16 cellular contexts compared by ENCODE assay signal in genomic region chr10:97065686-97066679, GRCh38.
A peak's percentile ranks its signal among the peaks of the same experiment; 100 is the strongest.
DNase-seq lines count a peak whose midpoint lies in the region; ATAC-seq and TF ChIP-seq lines count a peak whose summit lies in the region.
"Had no signal": no experiment of that assay in that cellular context is flagged by ENCODE, and none has a peak within 500 bp of the region (broad histone marks: within the 10 kb centered on the region; RNA-seq: fewer than 3 reads in every experiment).

No MANE protein-coding gene starts in this region.

- H3K27me3 ChIP-seq in body of pancreas, result no peaks in the 10 kb centered on the region
- H3K27me3 ChIP-seq in neuronal stem cell (ENCODE audit: control insufficient read depth in 3 of 3, insufficient read depth in 3 of 3, low read depth in 1 of 3, low read length in 3 of 3), result peaks cover 0 to 5% (median 0%) of the 10 kb centered on the region in 3 experiments
- H3K27me3 ChIP-seq: BE2C had no signal

- no peak overlapping the region for H2BK12ac ChIP-seq in neuronal stem cell (ENCODE audit: low read length)

- H4K91ac ChIP-seq in neuronal stem cell (ENCODE audit: low read depth, low read length, poor library complexity), result no peak overlapping the region

- peak overlapping the region; percentile 17 for H2BK5ac ChIP-seq in neuronal stem cell (ENCODE audit: low read length)

- CTCF ChIA-PET in activated CD4-positive, alpha-beta T cell treated with anti-CD3 and anti-CD28 coated beads, Interleukin-2, amount 10 ng/mL, durations not matched to agents 7 days and 5 days (lab: Charles Lee), result interaction anchor here (1.3 kb wide), 1 partner anchor 10 kb away, joined by 5 read pairs; no protein-coding TSS in a partner anchor

- POLR2A ChIA-PET in activated CD4-positive, alpha-beta T cell treated with anti-CD3 and anti-CD28 coated beads, Interleukin-2, amount 10 ng/mL, durations not matched to agents 7 days and 5 days (lab: Charles Lee), result no interaction called here

- ATAC-seq in body of pancreas, result no peak
- no peak for ATAC-seq in GM19324 (IDR thresholded peaks at IDR 0.05; ENCODE audit: low FRiP score, unreplicated experiment)

- H2AFZ ChIP-seq in neuronal stem cell (ENCODE audit: low read length), result no peak overlapping the region
- H2AFZ ChIP-seq: PC-9 had no signal

- no peak overlapping the region for H2BK120ac ChIP-seq in neuronal stem cell (ENCODE audit: low read depth, low read length)

- H3K9me3 ChIP-seq in body of pancreas, result no peaks in the 10 kb centered on the region
- peaks cover 0 to 3% of the 10 kb centered on the region in 2 donors for H3K9me3 ChIP-seq in neuronal stem cell (replicated peaks in 1 of 2; ENCODE audit: control insufficient read depth in 2 of 2, insufficient read depth in 1 of 2, low read depth in 1 of 2, low read length in 2 of 2)
- H3K9me3 ChIP-seq: BE2C had no signal

- H3K36me3 ChIP-seq in body of pancreas (replicated peaks in 1 of 2; ENCODE audit: insufficient read depth in 1 of 2, low read depth in 2 of 2), result no peaks in the 10 kb centered on the region
- no peaks in the 10 kb centered on the region for H3K36me3 ChIP-seq in neuronal stem cell (replicated peaks in 1 of 2; ENCODE audit: control insufficient read depth in 2 of 2, insufficient read depth in 2 of 2, low read length in 2 of 2)
- H3K36me3 ChIP-seq: BE2C, SJSA1 had no signal

- H3K4me1 ChIP-seq in body of pancreas (peaks cover 15% of the 10 kb centered on the region), neuronal stem cell (ENCODE audit: control insufficient read depth in 2 of 2, insufficient read depth in 1 of 2, low read depth in 1 of 2, low read length in 2 of 2) (peaks cover 5% of the 10 kb centered on the region in 2 donors)
- H3K4me1 ChIP-seq: BE2C, SJSA1 had no signal

- no peak overlapping the region for H4K8ac ChIP-seq in neuronal stem cell (ENCODE audit: low read depth, low read length)

- DNase-seq in NCI-H2227 (lab: John Stamatoyannopoulos, UW; ENCODE audit: unreplicated experiment), result peak; percentile 5
- DNase-seq in NCI-H2227 treated with DMSO at 0.1 percent for 48 hours (lab: John Stamatoyannopoulos, UW), result no peak
- DNase-seq in body of pancreas, result no peak
- no peak for DNase-seq in neuronal stem cell (ENCODE audit: low spot score)
- no peak for DNase-seq in activated CD4-positive, alpha-beta T cell treated with anti-CD3 and anti-CD28 coated beads, Interleukin-2, amount 10 ng/mL, durations not matched to agents 7 days and 5 days
- no peak for DNase-seq in NCI-H1436 treated with DMSO at 0.1 percent for 48 hours (lab: John Stamatoyannopoulos, UW)
- DNase-seq: BE2C; CD4-positive, alpha-beta T cell; DMS53; Kasumi-1; NCI-H1930; NCI-H226 had no signal

- H3K4me3 ChIP-seq in body of pancreas, result no peak overlapping the region
- H3K4me3 ChIP-seq in neuronal stem cell (ENCODE audit: low read length in 2 of 2), result no peak overlapping the region
- H3K4me3 ChIP-seq: PC-9, SJSA1 had no signal

- H3K4me2 ChIP-seq in neuronal stem cell (ENCODE audit: insufficient read depth, low read length, poor library complexity, severe bottlenecking), result no peak overlapping the region

- no peak overlapping the region for H3K9ac ChIP-seq in neuronal stem cell (ENCODE audit: low read depth, low read length, poor library complexity)

- H3K27ac Mint-ChIP-seq in activated CD4-positive, alpha-beta T cell treated with anti-CD3 and anti-CD28 coated beads, Interleukin-2, amount 10 ng/mL, durations not matched to agents 7 days and 5 days, result no peak overlapping the region
- H3K27ac Mint-ChIP-seq: CD4-positive, alpha-beta T cell had no signal

- H3K79me1 ChIP-seq in neuronal stem cell (ENCODE audit: low read depth, low read length), result no peaks in the 10 kb centered on the region

- peaks cover 13% of the 10 kb centered on the region for H3K4me1 Mint-ChIP-seq in activated CD4-positive, alpha-beta T cell treated with anti-CD3 and anti-CD28 coated beads, Interleukin-2, amount 10 ng/mL, durations not matched to agents 7 days and 5 days

- H3K18ac ChIP-seq in neuronal stem cell (ENCODE audit: low read length), result no peak overlapping the region

- no peak overlapping the region for H3K14ac ChIP-seq in neuronal stem cell (ENCODE audit: low read length)

- H3K27ac ChIP-seq in body of pancreas (peak overlapping the region in 3 of 4 donors; percentile 23 to 50 (median 48)), neuronal stem cell (replicated peaks; ENCODE audit: low read length) (no peak overlapping the region)
- H3K27ac ChIP-seq: PC-9, SJSA1 had no signal

- H3K23ac ChIP-seq in neuronal stem cell (ENCODE audit: low read depth, low read length, poor library complexity), result no peak overlapping the region

- no peak for TF ChIP-seq POLR2A in body of pancreas (IDR thresholded peaks at IDR 0.05)

- no peak for TF ChIP-seq CTCF in body of pancreas (IDR thresholded peaks at IDR 0.05)

- H3K27me3 Mint-ChIP-seq in activated CD4-positive, alpha-beta T cell treated with anti-CD3 and anti-CD28 coated beads, Interleukin-2, amount 10 ng/mL, durations not matched to agents 7 days and 5 days, result no peaks in the 10 kb centered on the region

- H2BK15ac ChIP-seq in neuronal stem cell (ENCODE audit: low read length), result no peak overlapping the region

- peaks cover 8% of the 10 kb centered on the region for H3K36me3 Mint-ChIP-seq in activated CD4-positive, alpha-beta T cell treated with anti-CD3 and anti-CD28 coated beads, Interleukin-2, amount 10 ng/mL, durations not matched to agents 7 days and 5 days (ENCODE audit: low read depth)

- intact Hi-C loops in body of pancreas (cut with DNase I), result no loop called here

- WGBS in body of pancreas, 2 donors, result 65 to 71% methylated on average over 17 to 18 of the region's 18 CpGs
- WGBS in neuronal stem cell (ENCODE audit: extremely low coverage in 2 of 2, insufficient read length in 2 of 2, insufficient replicate concordance in 1 of 2), 2 donors, result no CpG with 5 or more reads among the region's 18 CpGs

- H3K9me3 Mint-ChIP-seq in activated CD4-positive, alpha-beta T cell treated with anti-CD3 and anti-CD28 coated beads, Interleukin-2, amount 10 ng/mL, durations not matched to agents 7 days and 5 days, result peaks cover 12% of the 10 kb centered on the region
- H3K9me3 Mint-ChIP-seq: CD4-positive, alpha-beta T cell had no signal

- peak overlapping the region; percentile 16 for H2AK5ac ChIP-seq in neuronal stem cell (ENCODE audit: low read depth, low read length)

- no peak overlapping the region for H3K4ac ChIP-seq in neuronal stem cell (ENCODE audit: low read length)

- no peak overlapping the region for H3K4me3 Mint-ChIP-seq in activated CD4-positive, alpha-beta T cell treated with anti-CD3 and anti-CD28 coated beads, Interleukin-2, amount 10 ng/mL, durations not matched to agents 7 days and 5 days
- H3K4me3 Mint-ChIP-seq: CD4-positive, alpha-beta T cell had no signal

- no peak for TF ChIP-seq EP300 in Ishikawa (IDR thresholded peaks at IDR 0.05; ENCODE audit: borderline replicate concordance)

- TF ChIP-seq RAD21 in Ishikawa (IDR thresholded peaks at IDR 0.05; ENCODE audit: low read depth), result no peak

TF ChIP-seq in Ishikawa, 13 proteins besides CTCF, POLR2A, EP300 and RAD21:
- no peak for TF ChIP-seq TEAD4 (IDR thresholded peaks at IDR 0.05)
- peak; percentile 73 for TF ChIP-seq REST (IDR thresholded peaks at IDR 0.05; ENCODE audit: low read depth)
- no peak for TF ChIP-seq TAF1 (IDR thresholded peaks at IDR 0.05; ENCODE audit: low read depth)
